ENCODE assay signal across 1 cellular context in genomic region chr1:150560011-150560438, GRCh38.
TF ChIP-seq lines count a peak whose summit lies in the region.

No MANE protein-coding gene starts in this region.

TF ChIP-seq in H1, 55 proteins besides CTCF, POLR2A, EP300 and RAD21:
- TF ChIP-seq, protein P1, sequence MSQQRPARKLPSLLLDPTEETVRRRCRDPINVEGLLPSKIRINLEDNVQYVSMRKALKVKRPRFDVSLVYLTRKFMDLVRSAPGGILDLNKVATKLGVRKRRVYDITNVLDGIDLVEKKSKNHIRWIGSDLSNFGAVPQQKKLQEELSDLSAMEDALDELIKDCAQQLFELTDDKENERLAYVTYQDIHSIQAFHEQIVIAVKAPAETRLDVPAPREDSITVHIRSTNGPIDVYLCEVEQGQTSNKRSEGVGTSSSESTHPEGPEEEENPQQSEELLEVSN (IDR thresholded peaks at IDR 0.05), result peak; percentile 64
- peak; percentile 47; the same call in 1 of the 2 replicates for TF ChIP-seq CREB1 (IDR thresholded peaks at IDR 0.05)
- TF ChIP-seq POLR2AphosphoS5 (IDR thresholded peaks at IDR 0.05; ENCODE audit: low read depth, low read length), result 0 out of 2 replicates have a peak, but pooled peaks have one; percentile 18
- TF ChIP-seq FOSL1 (IDR thresholded peaks at IDR 0.05; ENCODE audit: insufficient read depth, low read depth, low read length), result no peak
- TF ChIP-seq KDM1A (IDR thresholded peaks at IDR 0.05; ENCODE audit: borderline replicate concordance, low read length), result no peak
- no peak for TF ChIP-seq SAP30 (IDR thresholded peaks at IDR 0.05; ENCODE audit: insufficient read depth, insufficient replicate concordance, low read length)
- TF ChIP-seq EZH2 (IDR thresholded peaks at IDR 0.05; ENCODE audit: low read depth, low read length, severe bottlenecking), result no peak
- TF ChIP-seq MAX (IDR thresholded peaks at IDR 0.05), result peak; percentile 83
- no peak for TF ChIP-seq BRCA1 (IDR thresholded peaks at IDR 0.05; ENCODE audit: low read depth, low read length)
